Comparison of ENCODE assay signal across 12 cellular contexts in the genomic region with DNA sequence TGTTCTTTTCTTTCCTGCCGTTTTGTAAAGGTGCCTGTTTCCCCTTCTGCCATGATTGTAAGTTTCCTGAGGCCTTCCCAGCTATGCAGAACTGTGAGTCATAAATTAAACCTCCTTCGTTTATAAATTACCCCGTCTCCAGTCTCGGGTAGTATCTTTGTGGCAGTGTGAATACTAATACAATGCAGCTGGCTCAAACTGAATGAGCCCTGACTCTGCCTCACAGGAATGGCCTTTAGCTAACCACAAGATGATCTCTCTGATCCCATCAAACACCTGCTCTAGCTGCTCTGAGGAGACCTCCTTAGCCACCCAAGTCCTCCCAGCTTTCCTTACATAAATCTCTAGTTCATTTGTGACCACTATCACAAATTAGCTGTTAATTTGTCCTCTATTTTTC. TPM values are rescaled to one million over a fixed set of nuclear protein-coding genes. Genes with fewer than 3 reads are reported as not detected.
DNase-seq lines count a peak whose midpoint lies in the region; ATAC-seq, FAIRE-seq and TF ChIP-seq lines count a peak whose summit lies in the region.
"Had no signal": no experiment of that assay in that cellular context is flagged by ENCODE, and none has a peak within 500 bp of the region (broad histone marks: within the 10 kb centered on the region; RNA-seq: fewer than 3 reads in every experiment).

No MANE protein-coding gene starts in this region.

- no peak for TF ChIP-seq RAD21 in HCT116 (IDR thresholded peaks at IDR 0.05; ENCODE audit: low read depth)

- FAIRE-seq in kidney (lab: Jason Lieb, UNC): no peak

- no peaks in the 10 kb centered on the region for H4K20me1 ChIP-seq in BLaER1 treated with 17β-estradiol and CSF1 and Interleukin-3, amounts not matched to agents 10 nM and 100 nM
- no peaks in the 10 kb centered on the region for H4K20me1 ChIP-seq in HCT116 (ENCODE audit: insufficient read depth)

- RAD21 ChIA-PET in HCT116 (lab: Charles Lee; ENCODE audit: low non-redundant PET in 1 of 2, low total read pairs in 2 of 2, uncharacterized antibody in 2 of 2, unreplicated experiment in 2 of 2): no interaction called here

- intact Hi-C loops in HCT116 (cut with micrococcal nuclease): no loop called here
- intact Hi-C loops in kidney (cut with DNase I): no loop called here
- intact Hi-C loops in cardiac septum (cut with DNase I): no loop called here

- H3K79me2 ChIP-seq in HCT116 (ENCODE audit: insufficient read depth, low read length): no peaks in the 10 kb centered on the region

- H3K27ac ChIP-seq in BLaER1 treated with 17β-estradiol and CSF1 and Interleukin-3, amounts not matched to agents 10 nM and 100 nM: 0 out of 22 replicates have a peak overlapping the region, but pooled peaks of 1 of the 11 experiments have one; percentile 8
- H3K27ac ChIP-seq in HCT116 (ENCODE audit: low read depth, low read length) (no peak overlapping the region), WERI-Rb-1 (peak overlapping the region; percentile 55), kidney (ENCODE audit: low read depth in 2 of 2, low read length in 2 of 2) (peak overlapping the region; percentile 13 to 44)

- TF ChIP-seq CTCF in HCT116 (IDR thresholded peaks at IDR 0.05 in 2 of 3, conservative IDR thresholded peaks at IDR 0.05 in 1 of 3; ENCODE audit: borderline replicate concordance in 1 of 3, insufficient read depth in 1 of 3, low read depth in 2 of 3, low read length in 2 of 3) (no peak), WERI-Rb-1 (IDR thresholded peaks at IDR 0.05; ENCODE audit: low read depth, low read length) (no peak), kidney (IDR thresholded peaks at IDR 0.05; ENCODE audit: borderline replicate concordance, extremely low read depth, insufficient read depth) (no peak)

- H3K4me1 ChIP-seq in BLaER1 treated with 17β-estradiol and CSF1 and Interleukin-3, amounts not matched to agents 10 nM and 100 nM: peaks cover 59 to 69% (median 64%) of the 10 kb centered on the region in 10 experiments
- peaks cover 18 to 56% of the 10 kb centered on the region in 2 experiments for H3K4me1 ChIP-seq in HCT116 (ENCODE audit: control insufficient read depth in 1 of 2, insufficient read depth in 2 of 2, low read length in 2 of 2)
- H3K4me1 ChIP-seq in kidney (ENCODE audit: control insufficient read depth in 1 of 2, insufficient read depth in 1 of 2, low read depth in 1 of 2, low read length in 2 of 2): peaks cover 5 to 6% of the 10 kb centered on the region in 2 donors

- H3K9me2 ChIP-seq in HCT116 (ENCODE audit: insufficient read depth): no peaks in the 10 kb centered on the region

- POLR2A ChIA-PET in HCT116 (lab: Charles Lee): interaction anchor here (1.2 kb wide), 1 partner anchor 9 kb away, joined by 3 read pairs; no protein-coding TSS in a partner anchor

- H3K4me3 ChIP-seq in BLaER1 treated with 17β-estradiol and CSF1 and Interleukin-3, amounts not matched to agents 10 nM and 100 nM: no peak overlapping the region
- H3K4me3 ChIP-seq in HCT116 (replicated peaks in 1 of 2; ENCODE audit: low read depth in 1 of 2, low read length in 2 of 2): no peak overlapping the region
- H3K4me3 ChIP-seq in WERI-Rb-1 (ENCODE audit: low read depth, low read length): no peak overlapping the region
- no peak overlapping the region for H3K4me3 ChIP-seq in kidney (ENCODE audit: low read length in 2 of 2)

- peak overlapping the region in 10 of 11 experiments; percentile 1 to 85 (median 20); a peak in 10 of 22 replicates for H3K4me2 ChIP-seq in BLaER1 treated with 17β-estradiol and CSF1 and Interleukin-3, amounts not matched to agents 10 nM and 100 nM
- peak overlapping the region; percentile 59 for H3K4me2 ChIP-seq in HCT116 (ENCODE audit: low read length)

- ATAC-seq in HCT116: peak; percentile 72
- ATAC-seq: esophagus mucosa had no signal

- BruUV-seq in HCT116 (replicated peaks; lab: Mats Ljungman, UMichigan): no TSS peak

- no peaks in the 10 kb centered on the region for H3K9me3 ChIP-seq in BLaER1 treated with 17β-estradiol and CSF1 and Interleukin-3, amounts not matched to agents 10 nM and 100 nM (replicated peaks in 1 of 11)
- H3K9me3 ChIP-seq in HCT116 (ENCODE audit: control insufficient read depth in 1 of 2, insufficient read depth in 1 of 2, low read depth in 1 of 2, low read length in 2 of 2) (no peaks in the 10 kb centered on the region), WERI-Rb-1 (ENCODE audit: severe bottlenecking) (no peaks in the 10 kb centered on the region), kidney (ENCODE audit: control insufficient read depth in 1 of 2, low read length in 2 of 2) (no peaks in the 10 kb centered on the region)

- peak overlapping the region; percentile 93 for H2AFZ ChIP-seq in HCT116 (ENCODE audit: low read depth, low read length, poor library complexity, severe bottlenecking)

- CTCF ChIA-PET in HCT116 (lab: Charles Lee): no interaction called here

- DNase-seq in HCT116 (ENCODE audit: low read depth, low spot score) (no peak), WERI-Rb-1 (peak; percentile 55), kidney (no peak), GF-D8 (lab: John Stamatoyannopoulos, UW) (no peak), cardiac septum (ENCODE audit: low spot score) (no peak), iPS-NIHi11 (ENCODE audit: low spot score) (no peak), NCI-H1694 (lab: John Stamatoyannopoulos, UW) (no peak)
- DNase-seq: activated CD4-positive, alpha-beta memory T cell treated with anti-CD3 and anti-CD28 coated beads, Interleukin-2, amount 10 ng/mL, durations not matched to agents 7 days and 5 days; left colon; nucleus accumbens had no signal

- no peak for TF ChIP-seq POLR2A in HCT116 (IDR thresholded peaks at IDR 0.05; ENCODE audit: borderline replicate concordance, extremely low read depth, insufficient read depth, insufficient read length)

- H3K36me3 ChIP-seq in BLaER1 treated with 17β-estradiol and CSF1 and Interleukin-3, amounts not matched to agents 10 nM and 100 nM: no peaks in the 10 kb centered on the region
- no peaks in the 10 kb centered on the region for H3K36me3 ChIP-seq in HCT116 (ENCODE audit: control insufficient read depth in 1 of 2, insufficient read depth in 2 of 2, low read length in 2 of 2)
- no peaks in the 10 kb centered on the region for H3K36me3 ChIP-seq in WERI-Rb-1
- no peaks in the 10 kb centered on the region for H3K36me3 ChIP-seq in kidney (ENCODE audit: control insufficient read depth in 1 of 2, insufficient read depth in 2 of 2, low read length in 2 of 2)

- no peaks in the 10 kb centered on the region for H3K27me3 ChIP-seq in BLaER1 treated with 17β-estradiol and CSF1 and Interleukin-3, amounts not matched to agents 10 nM and 100 nM
- no peaks in the 10 kb centered on the region for H3K27me3 ChIP-seq in HCT116 (ENCODE audit: insufficient read depth, low read length)
- no peaks in the 10 kb centered on the region for H3K27me3 ChIP-seq in WERI-Rb-1 (ENCODE audit: insufficient read depth, low read depth, severe bottlenecking)

- no peak overlapping the region for H3K9ac ChIP-seq in BLaER1 treated with 17β-estradiol and CSF1 and Interleukin-3, amounts not matched to agents 10 nM and 100 nM
- H3K9ac ChIP-seq in HCT116 (ENCODE audit: low read length) (no peak overlapping the region), kidney (ENCODE audit: low read length in 2 of 2) (no peak overlapping the region)

TF ChIP-seq in HCT116, 20 proteins besides CTCF, POLR2A, EP300 and RAD21:
- TF ChIP-seq CBX3 (IDR thresholded peaks at IDR 0.05; ENCODE audit: low read depth) (peak; percentile 33; the same call in 1 of the 2 replicates), POLR2AphosphoS5 (IDR thresholded peaks at IDR 0.05; ENCODE audit: low read depth, low read length) (no peak)
TF ChIP-seq in HCT116: peak in this region for 1.

RNA-seq across cellular contexts. Expression of a gene that starts 41.5 kb away (rescaled TPM):
- total RNA-seq in HCT116 (2021; ENCODE audit: unreplicated experiment) (63.6 TPM), kidney (77.6 TPM), cardiac septum (75.1 TPM)
- polyA plus RNA-seq in HCT116 (2012): 25.9 and 37.3 TPM in 2 replicates
- 39.1 TPM for polyA plus RNA-seq in kidney (ENCODE audit: insufficient read depth, low read depth, low replicate concordance)
